Comparison of ENCODE assay signal across 1 cellular context in the genomic region with DNA sequence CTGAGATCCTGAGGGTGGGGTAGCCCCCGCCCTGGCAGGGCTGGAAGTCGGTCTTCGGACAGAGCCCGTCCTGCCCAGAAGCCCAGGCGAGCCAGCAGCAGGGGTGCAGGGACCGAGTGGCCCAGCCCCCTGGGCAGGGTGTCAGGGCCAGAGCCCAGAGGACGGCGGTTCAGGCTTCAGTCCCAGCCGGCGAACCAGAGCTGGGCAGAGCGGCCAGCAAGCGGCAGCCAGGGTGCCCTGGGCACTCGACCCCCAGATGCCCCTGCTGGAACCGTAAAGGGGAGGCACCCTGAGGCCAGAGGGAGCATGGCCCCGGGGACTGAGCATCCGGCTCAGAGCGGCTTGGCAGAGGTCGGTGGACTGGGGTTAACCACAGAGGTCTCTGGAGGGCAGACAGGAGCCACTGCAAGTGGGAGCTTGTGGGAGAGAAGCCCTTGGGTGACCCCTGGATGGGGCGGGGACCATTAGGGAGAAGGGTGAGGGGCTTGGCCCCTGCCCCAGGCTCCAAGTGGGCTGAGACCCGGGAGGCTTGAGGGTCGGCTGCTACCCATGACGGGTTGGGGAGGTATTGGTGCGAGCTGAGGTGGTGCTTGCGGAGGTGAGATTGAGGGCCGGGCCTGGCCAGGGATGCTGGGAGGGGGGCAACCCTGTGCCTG.
TF ChIP-seq lines count a peak whose summit lies in the region.

No MANE protein-coding gene starts in this region.

TF ChIP-seq in H1, 55 proteins besides CTCF, POLR2A, EP300 and RAD21:
- TF ChIP-seq SIRT6 (IDR thresholded peaks at IDR 0.05; ENCODE audit: low read length) = no peak
- TF ChIP-seq, protein P1, sequence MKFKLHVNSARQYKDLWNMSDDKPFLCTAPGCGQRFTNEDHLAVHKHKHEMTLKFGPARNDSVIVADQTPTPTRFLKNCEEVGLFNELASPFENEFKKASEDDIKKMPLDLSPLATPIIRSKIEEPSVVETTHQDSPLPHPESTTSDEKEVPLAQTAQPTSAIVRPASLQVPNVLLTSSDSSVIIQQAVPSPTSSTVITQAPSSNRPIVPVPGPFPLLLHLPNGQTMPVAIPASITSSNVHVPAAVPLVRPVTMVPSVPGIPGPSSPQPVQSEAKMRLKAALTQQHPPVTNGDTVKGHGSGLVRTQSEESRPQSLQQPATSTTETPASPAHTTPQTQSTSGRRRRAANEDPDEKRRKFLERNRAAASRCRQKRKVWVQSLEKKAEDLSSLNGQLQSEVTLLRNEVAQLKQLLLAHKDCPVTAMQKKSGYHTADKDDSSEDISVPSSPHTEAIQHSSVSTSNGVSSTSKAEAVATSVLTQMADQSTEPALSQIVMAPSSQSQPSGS (IDR thresholded peaks at IDR 0.05; ENCODE audit: low read length) = no peak
- TF ChIP-seq, protein P2, sequence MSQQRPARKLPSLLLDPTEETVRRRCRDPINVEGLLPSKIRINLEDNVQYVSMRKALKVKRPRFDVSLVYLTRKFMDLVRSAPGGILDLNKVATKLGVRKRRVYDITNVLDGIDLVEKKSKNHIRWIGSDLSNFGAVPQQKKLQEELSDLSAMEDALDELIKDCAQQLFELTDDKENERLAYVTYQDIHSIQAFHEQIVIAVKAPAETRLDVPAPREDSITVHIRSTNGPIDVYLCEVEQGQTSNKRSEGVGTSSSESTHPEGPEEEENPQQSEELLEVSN (IDR thresholded peaks at IDR 0.05) = no peak
- no peak for TF ChIP-seq POLR2AphosphoS5 (IDR thresholded peaks at IDR 0.05; ENCODE audit: low read depth, low read length)
